In the genomic region with DNA sequence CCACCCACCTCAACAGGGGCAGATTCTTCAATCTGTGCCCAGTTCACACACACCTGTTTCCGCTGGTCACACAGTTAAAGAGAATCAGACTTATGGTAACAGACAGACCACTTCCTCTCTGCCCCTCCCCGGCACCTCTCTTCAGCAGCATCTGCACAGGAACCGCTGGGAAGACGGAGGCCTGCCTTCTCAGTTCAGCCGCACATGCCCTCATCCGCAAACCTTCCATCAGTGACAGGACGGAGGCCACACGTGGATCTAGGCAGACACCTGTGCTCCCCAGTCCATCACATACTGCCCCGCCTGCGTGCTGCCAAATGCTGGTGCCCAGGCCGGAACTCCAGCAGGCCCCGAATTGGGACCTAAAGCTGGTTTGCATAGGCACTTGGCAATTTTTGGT, we compare ENCODE assay signal across 11 cellular contexts. TPM values are rescaled to one million over a fixed set of nuclear protein-coding genes. Genes with fewer than 3 reads are reported as not detected.
A peak's percentile ranks its signal among the peaks of the same experiment; 100 is the strongest.
DNase-seq lines count a peak whose midpoint lies in the region; ATAC-seq and TF ChIP-seq lines count a peak whose summit lies in the region.
"Had no signal": no experiment of that assay in that cellular context is flagged by ENCODE, and none has a peak within 500 bp of the region (broad histone marks: within the 10 kb centered on the region; RNA-seq: fewer than 3 reads in every experiment).

No MANE protein-coding gene starts in this region.

- H3K36me3 Mint-ChIP-seq in activated CD4-positive, alpha-beta memory T cell treated with anti-CD3 and anti-CD28 coated beads, Interleukin-2, amount 10 ng/mL, durations not matched to agents 7 days and 5 days (ENCODE audit: low read depth), result peaks cover 60% of the 10 kb centered on the region
- H3K36me3 Mint-ChIP-seq in activated CD4-positive, alpha-beta memory T cell treated with anti-CD3 and anti-CD28 coated beads for 36 hours, result peaks cover 64% of the 10 kb centered on the region

- no peaks in the 10 kb centered on the region for H3K4me1 ChIP-seq in RWPE2 (ENCODE audit: insufficient read depth, poor library complexity, severe bottlenecking)
- peaks cover 0 to 4% of the 10 kb centered on the region in 2 experiments; a peak in 1 of 4 replicates for H3K4me1 ChIP-seq in SK-N-SH (ENCODE audit: control insufficient read depth in 1 of 2, insufficient read depth in 2 of 2, low read depth in 1 of 2, low read length in 1 of 2)
- H3K4me1 ChIP-seq: SJSA1 had no signal

- H3K27ac ChIP-seq in RWPE2 (ENCODE audit: poor library complexity, severe bottlenecking), result no peak overlapping the region
- H3K27ac ChIP-seq in layer of hippocampus (ENCODE audit: low read depth, low read length), result peak overlapping the region; percentile 92
- peak overlapping the region; percentile 98 for H3K27ac ChIP-seq in temporal lobe (ENCODE audit: low read depth, low read length)
- H3K27ac ChIP-seq in SK-N-SH (ENCODE audit: low read depth in 2 of 2, low read length in 1 of 2), result no peak overlapping the region
- H3K27ac ChIP-seq: right atrium auricular region, SJSA1 had no signal

- H3K9me3 Mint-ChIP-seq in activated CD4-positive, alpha-beta memory T cell treated with anti-CD3 and anti-CD28 coated beads, Interleukin-2, amount 10 ng/mL, durations not matched to agents 7 days and 5 days, result no peaks in the 10 kb centered on the region
- no peaks in the 10 kb centered on the region for H3K9me3 Mint-ChIP-seq in activated CD4-positive, alpha-beta memory T cell treated with anti-CD3 and anti-CD28 coated beads for 36 hours

- H3K27me3 ChIP-seq in RWPE2 (ENCODE audit: insufficient read depth, poor library complexity, severe bottlenecking) (no peaks in the 10 kb centered on the region), layer of hippocampus (ENCODE audit: control insufficient read depth, insufficient read depth, low read length) (no peaks in the 10 kb centered on the region), SK-N-SH (ENCODE audit: insufficient read depth) (no peaks in the 10 kb centered on the region)
- H3K27me3 ChIP-seq: right atrium auricular region, SJSA1 had no signal

- H3K79me2 ChIP-seq in SK-N-SH (ENCODE audit: insufficient read depth), result no peaks in the 10 kb centered on the region

- H3K4me3 ChIP-seq in RWPE2 (ENCODE audit: severe bottlenecking) (no peak overlapping the region), SK-N-SH (ENCODE audit: low read depth in 2 of 2, low read length in 1 of 2) (no peak overlapping the region)
- H3K4me3 ChIP-seq: right atrium auricular region, SJSA1 had no signal

- TF ChIP-seq RAD21 in SK-N-SH (IDR thresholded peaks at IDR 0.05; ENCODE audit: low read length), result no peak

- H3K36me3 ChIP-seq in RWPE2 (ENCODE audit: low read depth) (peaks cover 58% of the 10 kb centered on the region), SK-N-SH (replicated peaks in 1 of 2; ENCODE audit: control insufficient read depth in 1 of 2, insufficient read depth in 2 of 2, low read length in 1 of 2) (peaks cover 46 to 59% of the 10 kb centered on the region in 2 experiments)

- H3K9ac ChIP-seq in SK-N-SH, result no peak overlapping the region

- no peak overlapping the region for H3K4me3 Mint-ChIP-seq in activated CD4-positive, alpha-beta memory T cell treated with anti-CD3 and anti-CD28 coated beads, Interleukin-2, amount 10 ng/mL, durations not matched to agents 7 days and 5 days
- H3K4me3 Mint-ChIP-seq in activated CD4-positive, alpha-beta memory T cell treated with anti-CD3 and anti-CD28 coated beads for 36 hours, result no peak overlapping the region

- peaks cover 4% of the 10 kb centered on the region for H3F3A ChIP-seq in SK-N-SH (replicated peaks; ENCODE audit: insufficient read depth)

- POLR2A ChIA-PET in activated CD4-positive, alpha-beta memory T cell treated with anti-CD3 and anti-CD28 coated beads, Interleukin-2, amount 10 ng/mL, durations not matched to agents 7 days and 5 days (lab: Charles Lee), result no interaction called here
- POLR2A ChIA-PET in activated CD4-positive, alpha-beta memory T cell treated with anti-CD3 and anti-CD28 coated beads for 36 hours (lab: Charles Lee), result no interaction called here
- POLR2A ChIA-PET in SK-N-SH (lab: Yijun Ruan, JAX), result no interaction called here

- H3K27ac Mint-ChIP-seq in activated CD4-positive, alpha-beta memory T cell treated with anti-CD3 and anti-CD28 coated beads, Interleukin-2, amount 10 ng/mL, durations not matched to agents 7 days and 5 days, result peak overlapping the region; percentile 59
- H3K27ac Mint-ChIP-seq in activated CD4-positive, alpha-beta memory T cell treated with anti-CD3 and anti-CD28 coated beads for 36 hours, result no peak overlapping the region

- no peaks in the 10 kb centered on the region for H4K20me1 ChIP-seq in SK-N-SH (ENCODE audit: insufficient read depth)

- intact Hi-C loops in activated CD4-positive, alpha-beta memory T cell treated with anti-CD3 and anti-CD28 coated beads for 36 hours (cut with micrococcal nuclease), result no loop called here

- H3K4me1 Mint-ChIP-seq in activated CD4-positive, alpha-beta memory T cell treated with anti-CD3 and anti-CD28 coated beads, Interleukin-2, amount 10 ng/mL, durations not matched to agents 7 days and 5 days, result peaks cover 31% of the 10 kb centered on the region
- H3K4me1 Mint-ChIP-seq in activated CD4-positive, alpha-beta memory T cell treated with anti-CD3 and anti-CD28 coated beads for 36 hours (ENCODE audit: low read depth), result peaks cover 11% of the 10 kb centered on the region

- 96% methylated on average over 12 of the region's 12 CpGs for WGBS in SK-N-SH (ENCODE audit: low lambda C conversion rate)

- no peak for TF ChIP-seq EP300 in SK-N-SH (IDR thresholded peaks at IDR 0.05; ENCODE audit: borderline replicate concordance in 1 of 2, low read depth in 1 of 2, low read length in 1 of 2)

- H3K9me3 ChIP-seq in RWPE2 (ENCODE audit: severe bottlenecking) (no peaks in the 10 kb centered on the region), SK-N-SH (no peaks in the 10 kb centered on the region)
- H3K9me3 ChIP-seq: right atrium auricular region, SJSA1 had no signal

- no peak for TF ChIP-seq CTCF in RWPE2 (IDR thresholded peaks at IDR 0.05; ENCODE audit: poor library complexity, severe bottlenecking)
- TF ChIP-seq CTCF in SK-N-SH (IDR thresholded peaks at IDR 0.05), result no peak

- no peak overlapping the region for H2AFZ ChIP-seq in SK-N-SH (ENCODE audit: low read depth)

- no peak overlapping the region for H3K4me2 ChIP-seq in SK-N-SH

- H3K27me3 Mint-ChIP-seq in activated CD4-positive, alpha-beta memory T cell treated with anti-CD3 and anti-CD28 coated beads, Interleukin-2, amount 10 ng/mL, durations not matched to agents 7 days and 5 days, result no peaks in the 10 kb centered on the region
- H3K27me3 Mint-ChIP-seq in activated CD4-positive, alpha-beta memory T cell treated with anti-CD3 and anti-CD28 coated beads for 36 hours, result no peaks in the 10 kb centered on the region

- DNase-seq in activated CD4-positive, alpha-beta memory T cell treated with anti-CD3 and anti-CD28 coated beads, Interleukin-2, amount 10 ng/mL, durations not matched to agents 7 days and 5 days, result no peak
- DNase-seq in activated CD4-positive, alpha-beta memory T cell treated with anti-CD3 and anti-CD28 coated beads for 36 hours, result no peak
- DNase-seq in RWPE2 (ENCODE audit: low spot score) (peak; percentile 45), SK-N-SH (no peak), NCI-H69 (lab: John Stamatoyannopoulos, UW) (no peak), kidney tubule cell (ENCODE audit: low spot score) (no peak)
- DNase-seq: DND-41 had no signal

- CTCF ChIA-PET in activated CD4-positive, alpha-beta memory T cell treated with anti-CD3 and anti-CD28 coated beads, Interleukin-2, amount 10 ng/mL, durations not matched to agents 7 days and 5 days (lab: Charles Lee), result no interaction called here
- CTCF ChIA-PET in activated CD4-positive, alpha-beta memory T cell treated with anti-CD3 and anti-CD28 coated beads for 36 hours (lab: Charles Lee), result no interaction called here
- CTCF ChIA-PET in SK-N-SH (lab: Yijun Ruan, JAX), result interaction anchor here (24.3 kb wide), 1 partner anchor 150 kb away, joined by 496 read pairs; no protein-coding TSS in a partner anchor

- no peaks in the 10 kb centered on the region for H3K9me2 ChIP-seq in SK-N-SH

- ATAC-seq in RWPE2 (ENCODE audit: low read depth), result no peak

TF ChIP-seq in SK-N-SH, 30 proteins besides CTCF, POLR2A, EP300 and RAD21:
- TF ChIP-seq GABPA (IDR thresholded peaks at IDR 0.05; ENCODE audit: low read depth), result no peak
- TF ChIP-seq MEF2A (IDR thresholded peaks at IDR 0.05; ENCODE audit: borderline replicate concordance, low read depth), result no peak
- TF ChIP-seq TEAD4 (IDR thresholded peaks at IDR 0.05; ENCODE audit: borderline replicate concordance, insufficient read depth), result no peak
- TF ChIP-seq, protein P1, sequence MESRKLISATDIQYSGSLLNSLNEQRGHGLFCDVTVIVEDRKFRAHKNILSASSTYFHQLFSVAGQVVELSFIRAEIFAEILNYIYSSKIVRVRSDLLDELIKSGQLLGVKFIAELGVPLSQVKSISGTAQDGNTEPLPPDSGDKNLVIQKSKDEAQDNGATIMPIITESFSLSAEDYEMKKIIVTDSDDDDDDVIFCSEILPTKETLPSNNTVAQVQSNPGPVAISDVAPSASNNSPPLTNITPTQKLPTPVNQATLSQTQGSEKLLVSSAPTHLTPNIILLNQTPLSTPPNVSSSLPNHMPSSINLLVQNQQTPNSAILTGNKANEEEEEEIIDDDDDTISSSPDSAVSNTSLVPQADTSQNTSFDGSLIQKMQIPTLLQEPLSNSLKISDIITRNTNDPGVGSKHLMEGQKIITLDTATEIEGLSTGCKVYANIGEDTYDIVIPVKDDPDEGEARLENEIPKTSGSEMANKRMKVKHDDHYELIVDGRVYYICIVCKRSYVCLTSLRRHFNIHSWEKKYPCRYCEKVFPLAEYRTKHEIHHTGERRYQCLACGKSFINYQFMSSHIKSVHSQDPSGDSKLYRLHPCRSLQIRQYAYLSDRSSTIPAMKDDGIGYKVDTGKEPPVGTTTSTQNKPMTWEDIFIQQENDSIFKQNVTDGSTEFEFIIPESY (IDR thresholded peaks at IDR 0.05; ENCODE audit: borderline replicate concordance, low read depth), result no peak

RNA-seq across cellular contexts. Expression of a gene that starts 10.3 kb away (rescaled TPM):
- 100 to 1,000 TPM; 103 to 105 TPM for total RNA-seq in activated CD4-positive, alpha-beta memory T cell treated with anti-CD3 and anti-CD28 coated beads, Interleukin-2, amount 10 ng/mL, durations not matched to agents 7 days and 5 days
- total RNA-seq in activated CD4-positive, alpha-beta memory T cell treated with anti-CD3 and anti-CD28 coated beads for 36 hours, result 100 to 1,000 TPM; 280 to 295 TPM
- 36.4 TPM for total RNA-seq in temporal lobe
- 379 and 477 TPM in 2 replicates for polyA plus RNA-seq in SK-N-SH (2012; rRNA removed)
- polyA plus RNA-seq in SK-N-SH (2012; cell fraction: cytosol; rRNA removed), result 290 and 388 TPM in 2 replicates
- polyA plus RNA-seq in SK-N-SH (2012; cell fraction: nucleus; rRNA removed), result 173 and 230 TPM in 2 replicates

RNA-seq across cellular contexts. Expression of a gene that starts 42.3 kb away (rescaled TPM):
- 10 to 100 TPM; 37.7 to 42.6 TPM for total RNA-seq in activated CD4-positive, alpha-beta memory T cell treated with anti-CD3 and anti-CD28 coated beads, Interleukin-2, amount 10 ng/mL, durations not matched to agents 7 days and 5 days
- 1 to 10 TPM; 5.7 to 7.2 TPM for total RNA-seq in activated CD4-positive, alpha-beta memory T cell treated with anti-CD3 and anti-CD28 coated beads for 36 hours
- total RNA-seq in temporal lobe, result 31.5 TPM
- 5.1 and 6.5 TPM in 2 replicates for polyA plus RNA-seq in SK-N-SH (2012; rRNA removed)
- polyA plus RNA-seq in SK-N-SH (2012; cell fraction: cytosol; rRNA removed), result 4.8 and 4.9 TPM in 2 replicates
- 13.1 and 17.3 TPM in 2 replicates for polyA plus RNA-seq in SK-N-SH (2012; cell fraction: nucleus; rRNA removed)

Comparison
In these comparisons a context has a peak if more than half of its experiments do, and no peak if none do; other contexts are left out.
1. H3K27ac ChIP-seq: peak in layer of hippocampus (single experiment) and temporal lobe (single experiment); none in RWPE2 (single experiment) and SK-N-SH (0 of 2).